In the genomic region with DNA sequence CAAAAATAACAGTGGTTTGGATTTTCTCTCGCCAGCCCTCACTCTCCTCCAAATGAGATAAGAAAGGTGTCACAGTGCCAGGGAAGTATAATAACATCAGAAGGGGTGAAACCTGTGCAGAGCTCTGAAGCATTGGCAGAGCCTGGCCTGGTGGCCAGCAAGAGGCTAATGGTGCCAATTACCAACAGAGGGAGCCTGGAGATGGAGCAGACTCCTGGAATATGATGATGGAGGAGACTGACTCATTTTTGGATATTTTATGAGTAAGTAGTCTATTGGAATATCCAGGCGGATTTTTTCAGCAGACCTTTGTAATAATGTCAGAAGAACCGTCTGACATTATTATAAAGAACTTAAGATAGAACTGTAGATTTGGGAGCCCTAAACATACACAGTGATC, we compare ENCODE assay signal across 8 cellular contexts.
DNase-seq lines count a peak whose midpoint lies in the region; ATAC-seq, FAIRE-seq and TF ChIP-seq lines count a peak whose summit lies in the region.

No MANE protein-coding gene starts in this region.

- H3K4me3 ChIP-seq in GM23338, result no peak overlapping the region

- no peaks in the 10 kb centered on the region for H3K79me2 ChIP-seq in GM23338 (replicated peaks; ENCODE audit: insufficient read depth)

- H3K4me2 ChIP-seq in GM23338, result no peak overlapping the region

- FAIRE-seq in RCC 7860 (lab: Jason Lieb, UNC), result peak; percentile 78

- no peaks in the 10 kb centered on the region for H3K36me3 ChIP-seq in GM23338 (ENCODE audit: insufficient read depth)

- H3K27ac ChIP-seq in GM23338 (ENCODE audit: low read depth), result no peak overlapping the region

- TF ChIP-seq CTCF in GM23338 (conservative IDR thresholded peaks at IDR 0.05; ENCODE audit: low read depth in 2 of 2), result peak in 1 of 2 experiments; percentile 28; a peak in 3 of 4 replicates
- no peak for TF ChIP-seq CTCF in GM20000 (IDR thresholded peaks at IDR 0.05; ENCODE audit: extremely low read depth, missing control alignments)

- no peak overlapping the region for H3K4me3 Mint-ChIP-seq in GM23338
- H3K4me3 Mint-ChIP-seq in activated naive CD8-positive, alpha-beta T cell treated with anti-CD3 and anti-CD28 coated beads, Interleukin-2, amount 50 U/mL, for 24 hours, result no peak overlapping the region

- no peaks in the 10 kb centered on the region for H3K27me3 ChIP-seq in GM23338 (ENCODE audit: insufficient read depth)

- peaks cover 5% of the 10 kb centered on the region for H3K27me3 Mint-ChIP-seq in GM23338 (ENCODE audit: insufficient read depth, low read depth, poor library complexity)
- no peaks in the 10 kb centered on the region for H3K27me3 Mint-ChIP-seq in activated naive CD8-positive, alpha-beta T cell treated with anti-CD3 and anti-CD28 coated beads, Interleukin-2, amount 50 U/mL, for 24 hours

- H4K20me1 ChIP-seq in GM23338 (replicated peaks; ENCODE audit: insufficient read depth), result no peaks in the 10 kb centered on the region

- no peaks in the 10 kb centered on the region for H3F3A ChIP-seq in GM23338 (replicated peaks; ENCODE audit: low read depth)

- no peaks in the 10 kb centered on the region for H3K9me2 ChIP-seq in GM23338 (ENCODE audit: insufficient read depth)

- DNase-seq in GM23338 (ENCODE audit: low spot score), result no peak
- peak; percentile 69 for DNase-seq in RCC 7860 (ENCODE audit: low spot score)
- peak; percentile 49 for DNase-seq in fibroblast of the conjunctiva (ENCODE audit: low read depth)
- DNase-seq in putamen (ENCODE audit: low spot score), result peak; percentile 12
- DNase-seq in GM20000 (ENCODE audit: low spot score), result no peak
- DNase-seq in activated naive CD8-positive, alpha-beta T cell treated with anti-CD3 and anti-CD28 coated beads, Interleukin-2, amount 50 U/mL, for 24 hours, result no peak
- no peak for DNase-seq in stimulated activated CD4-positive, alpha-beta T cell treated with anti-CD3 and anti-CD28 coated beads, Interleukin-4, amount 100 ng/mL, for 4 hours

- no peaks in the 10 kb centered on the region for H3K36me3 Mint-ChIP-seq in GM23338 (ENCODE audit: low read depth)
- H3K36me3 Mint-ChIP-seq in activated naive CD8-positive, alpha-beta T cell treated with anti-CD3 and anti-CD28 coated beads, Interleukin-2, amount 50 U/mL, for 24 hours (ENCODE audit: low read depth), result no peaks in the 10 kb centered on the region

- H3K27ac Mint-ChIP-seq in GM23338, result no peak overlapping the region
- no peak overlapping the region for H3K27ac Mint-ChIP-seq in activated naive CD8-positive, alpha-beta T cell treated with anti-CD3 and anti-CD28 coated beads, Interleukin-2, amount 50 U/mL, for 24 hours

- H2AFZ ChIP-seq in GM23338, result no peak overlapping the region

- H3K9me3 Mint-ChIP-seq in GM23338, result no peaks in the 10 kb centered on the region
- H3K9me3 Mint-ChIP-seq in activated naive CD8-positive, alpha-beta T cell treated with anti-CD3 and anti-CD28 coated beads, Interleukin-2, amount 50 U/mL, for 24 hours, result no peaks in the 10 kb centered on the region

- H3K4me1 Mint-ChIP-seq in GM23338, result peaks cover 19% of the 10 kb centered on the region
- no peaks in the 10 kb centered on the region for H3K4me1 Mint-ChIP-seq in activated naive CD8-positive, alpha-beta T cell treated with anti-CD3 and anti-CD28 coated beads, Interleukin-2, amount 50 U/mL, for 24 hours

- H3K4me1 ChIP-seq in GM23338 (ENCODE audit: insufficient read depth), result peaks cover 7% of the 10 kb centered on the region; the same call in 1 of the 2 replicates

- ATAC-seq in GM23338 (peak; percentile 25; the same call in 1 of the 3 replicates), GM19324 (IDR thresholded peaks at IDR 0.05; ENCODE audit: low FRiP score, unreplicated experiment) (no peak)
- no peak for ATAC-seq in activated naive CD8-positive, alpha-beta T cell treated with anti-CD3 and anti-CD28 coated beads, Interleukin-2, amount 50 U/mL, for 24 hours

TF ChIP-seq in GM23338, 12 proteins besides CTCF, POLR2A, EP300 and RAD21 (continues in another document):
- TF ChIP-seq, protein P1, sequence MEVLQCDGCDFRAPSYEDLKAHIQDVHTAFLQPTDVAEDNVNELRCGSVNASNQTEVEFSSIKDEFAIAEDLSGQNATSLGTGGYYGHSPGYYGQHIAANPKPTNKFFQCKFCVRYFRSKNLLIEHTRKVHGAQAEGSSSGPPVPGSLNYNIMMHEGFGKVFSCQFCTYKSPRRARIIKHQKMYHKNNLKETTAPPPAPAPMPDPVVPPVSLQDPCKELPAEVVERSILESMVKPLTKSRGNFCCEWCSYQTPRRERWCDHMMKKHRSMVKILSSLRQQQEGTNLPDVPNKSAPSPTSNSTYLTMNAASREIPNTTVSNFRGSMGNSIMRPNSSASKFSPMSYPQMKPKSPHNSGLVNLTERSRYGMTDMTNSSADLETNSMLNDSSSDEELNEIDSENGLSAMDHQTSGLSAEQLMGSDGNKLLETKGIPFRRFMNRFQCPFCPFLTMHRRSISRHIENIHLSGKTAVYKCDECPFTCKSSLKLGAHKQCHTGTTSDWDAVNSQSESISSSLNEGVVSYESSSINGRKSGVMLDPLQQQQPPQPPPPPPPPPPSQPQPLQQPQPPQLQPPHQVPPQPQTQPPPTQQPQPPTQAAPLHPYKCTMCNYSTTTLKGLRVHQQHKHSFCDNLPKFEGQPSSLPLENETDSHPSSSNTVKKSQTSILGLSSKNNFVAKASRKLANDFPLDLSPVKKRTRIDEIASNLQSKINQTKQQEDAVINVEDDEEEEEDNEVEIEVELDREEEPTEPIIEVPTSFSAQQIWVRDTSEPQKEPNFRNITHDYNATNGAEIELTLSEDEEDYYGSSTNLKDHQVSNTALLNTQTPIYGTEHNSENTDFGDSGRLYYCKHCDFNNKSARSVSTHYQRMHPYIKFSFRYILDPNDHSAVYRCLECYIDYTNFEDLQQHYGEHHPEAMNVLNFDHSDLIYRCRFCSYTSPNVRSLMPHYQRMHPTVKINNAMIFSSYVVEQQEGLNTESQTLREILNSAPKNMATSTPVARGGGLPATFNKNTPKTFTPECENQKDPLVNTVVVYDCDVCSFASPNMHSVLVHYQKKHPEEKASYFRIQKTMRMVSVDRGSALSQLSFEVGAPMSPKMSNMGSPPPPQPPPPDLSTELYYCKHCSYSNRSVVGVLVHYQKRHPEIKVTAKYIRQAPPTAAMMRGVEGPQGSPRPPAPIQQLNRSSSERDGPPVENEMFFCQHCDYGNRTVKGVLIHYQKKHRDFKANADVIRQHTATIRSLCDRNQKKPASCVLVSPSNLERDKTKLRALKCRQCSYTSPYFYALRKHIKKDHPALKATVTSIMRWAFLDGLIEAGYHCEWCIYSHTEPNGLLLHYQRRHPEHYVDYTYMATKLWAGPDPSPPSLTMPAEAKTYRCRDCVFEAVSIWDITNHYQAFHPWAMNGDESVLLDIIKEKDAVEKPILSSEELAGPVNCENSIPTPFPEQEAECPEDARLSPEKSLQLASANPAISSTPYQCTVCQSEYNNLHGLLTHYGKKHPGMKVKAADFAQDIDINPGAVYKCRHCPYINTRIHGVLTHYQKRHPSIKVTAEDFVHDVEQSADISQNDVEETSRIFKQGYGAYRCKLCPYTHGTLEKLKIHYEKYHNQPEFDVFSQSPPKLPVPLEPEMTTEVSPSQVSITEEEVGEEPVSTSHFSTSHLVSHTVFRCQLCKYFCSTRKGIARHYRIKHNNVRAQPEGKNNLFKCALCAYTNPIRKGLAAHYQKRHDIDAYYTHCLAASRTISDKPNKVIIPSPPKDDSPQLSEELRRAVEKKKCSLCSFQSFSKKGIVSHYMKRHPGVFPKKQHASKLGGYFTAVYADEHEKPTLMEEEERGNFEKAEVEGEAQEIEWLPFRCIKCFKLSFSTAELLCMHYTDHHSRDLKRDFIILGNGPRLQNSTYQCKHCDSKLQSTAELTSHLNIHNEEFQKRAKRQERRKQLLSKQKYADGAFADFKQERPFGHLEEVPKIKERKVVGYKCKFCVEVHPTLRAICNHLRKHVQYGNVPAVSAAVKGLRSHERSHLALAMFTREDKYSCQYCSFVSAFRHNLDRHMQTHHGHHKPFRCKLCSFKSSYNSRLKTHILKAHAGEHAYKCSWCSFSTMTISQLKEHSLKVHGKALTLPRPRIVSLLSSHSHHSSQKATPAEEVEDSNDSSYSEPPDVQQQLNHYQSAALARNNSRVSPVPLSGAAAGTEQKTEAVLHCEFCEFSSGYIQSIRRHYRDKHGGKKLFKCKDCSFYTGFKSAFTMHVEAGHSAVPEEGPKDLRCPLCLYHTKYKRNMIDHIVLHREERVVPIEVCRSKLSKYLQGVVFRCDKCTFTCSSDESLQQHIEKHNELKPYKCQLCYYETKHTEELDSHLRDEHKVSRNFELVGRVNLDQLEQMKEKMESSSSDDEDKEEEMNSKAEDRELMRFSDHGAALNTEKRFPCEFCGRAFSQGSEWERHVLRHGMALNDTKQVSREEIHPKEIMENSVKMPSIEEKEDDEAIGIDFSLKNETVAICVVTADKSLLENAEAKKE (CRISPR knock-in tag; IDR thresholded peaks at IDR 0.05), result no peak
- TF ChIP-seq CREB1 (CRISPR knock-in tag; IDR thresholded peaks at IDR 0.05; ENCODE audit: low read depth) (no peak), ZNF331 (CRISPR knock-in tag; IDR thresholded peaks at IDR 0.05; ENCODE audit: low read depth) (no peak), JUNB (IDR thresholded peaks at IDR 0.05; ENCODE audit: unreplicated experiment) (no peak), EZH2phosphoT487 (IDR thresholded peaks at IDR 0.05; ENCODE audit: unreplicated experiment) (no peak), POLR2AphosphoS5 (IDR thresholded peaks at IDR 0.05; ENCODE audit: low read depth) (no peak)
- TF ChIP-seq, protein P2, sequence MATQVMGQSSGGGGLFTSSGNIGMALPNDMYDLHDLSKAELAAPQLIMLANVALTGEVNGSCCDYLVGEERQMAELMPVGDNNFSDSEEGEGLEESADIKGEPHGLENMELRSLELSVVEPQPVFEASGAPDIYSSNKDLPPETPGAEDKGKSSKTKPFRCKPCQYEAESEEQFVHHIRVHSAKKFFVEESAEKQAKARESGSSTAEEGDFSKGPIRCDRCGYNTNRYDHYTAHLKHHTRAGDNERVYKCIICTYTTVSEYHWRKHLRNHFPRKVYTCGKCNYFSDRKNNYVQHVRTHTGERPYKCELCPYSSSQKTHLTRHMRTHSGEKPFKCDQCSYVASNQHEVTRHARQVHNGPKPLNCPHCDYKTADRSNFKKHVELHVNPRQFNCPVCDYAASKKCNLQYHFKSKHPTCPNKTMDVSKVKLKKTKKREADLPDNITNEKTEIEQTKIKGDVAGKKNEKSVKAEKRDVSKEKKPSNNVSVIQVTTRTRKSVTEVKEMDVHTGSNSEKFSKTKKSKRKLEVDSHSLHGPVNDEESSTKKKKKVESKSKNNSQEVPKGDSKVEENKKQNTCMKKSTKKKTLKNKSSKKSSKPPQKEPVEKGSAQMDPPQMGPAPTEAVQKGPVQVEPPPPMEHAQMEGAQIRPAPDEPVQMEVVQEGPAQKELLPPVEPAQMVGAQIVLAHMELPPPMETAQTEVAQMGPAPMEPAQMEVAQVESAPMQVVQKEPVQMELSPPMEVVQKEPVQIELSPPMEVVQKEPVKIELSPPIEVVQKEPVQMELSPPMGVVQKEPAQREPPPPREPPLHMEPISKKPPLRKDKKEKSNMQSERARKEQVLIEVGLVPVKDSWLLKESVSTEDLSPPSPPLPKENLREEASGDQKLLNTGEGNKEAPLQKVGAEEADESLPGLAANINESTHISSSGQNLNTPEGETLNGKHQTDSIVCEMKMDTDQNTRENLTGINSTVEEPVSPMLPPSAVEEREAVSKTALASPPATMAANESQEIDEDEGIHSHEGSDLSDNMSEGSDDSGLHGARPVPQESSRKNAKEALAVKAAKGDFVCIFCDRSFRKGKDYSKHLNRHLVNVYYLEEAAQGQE (IDR thresholded peaks at IDR 0.05; ENCODE audit: unreplicated experiment), result no peak

Comparison
In these comparisons a context has a peak if more than half of its experiments do, and no peak if none do; other contexts are left out.
1. DNase-seq: peak in RCC 7860 (single experiment), fibroblast of the conjunctiva (single experiment) and putamen (single experiment); none in GM23338 (single experiment), GM20000 (single experiment), activated naive CD8-positive, alpha-beta T cell treated with anti-CD3 and anti-CD28 coated beads, Interleukin-2, amount 50 U/mL, for 24 hours (single experiment) and stimulated activated CD4-positive, alpha-beta T cell treated with anti-CD3 and anti-CD28 coated beads, Interleukin-4, amount 100 ng/mL, for 4 hours (0 of 2).